Comparison of ENCODE assay signal across 9 cellular contexts in genomic region chr12:52903855-52904508, GRCh38. TPM values are rescaled to one million over a fixed set of nuclear protein-coding genes. Genes with fewer than 3 reads are reported as not detected.
A peak's percentile ranks its signal among the peaks of the same experiment; 100 is the strongest.
DNase-seq lines count a peak whose midpoint lies in the region; ATAC-seq and TF ChIP-seq lines count a peak whose summit lies in the region.
"Had no signal": no experiment of that assay in that cellular context is flagged by ENCODE, and none has a peak within 500 bp of the region (broad histone marks: within the 10 kb centered on the region; RNA-seq: fewer than 3 reads in every experiment).

No MANE protein-coding gene starts in this region.

- H3K4me3 ChIP-seq in choroid plexus epithelial cell (ENCODE audit: low read depth, low read length) (peak overlapping the region; percentile 64), thoracic aorta (peak overlapping the region; percentile 84)

- H3K9me3 ChIP-seq in thoracic aorta, result no peaks in the 10 kb centered on the region

- ATAC-seq in HG03442 (IDR thresholded peaks at IDR 0.05; ENCODE audit: unreplicated experiment) (peak; percentile 51), thoracic aorta (ENCODE audit: insufficient number of reproducible peaks, low FRiP score, low read depth) (no peak)

- peak overlapping the region; percentile 82 to 84 for H3K27ac ChIP-seq in thoracic aorta

- peak; percentile 81 for DNase-seq in GM13977 (ENCODE audit: low spot score)
- peak; percentile 76 for DNase-seq in SW480 (ENCODE audit: low spot score)
- peak; percentile 57 for DNase-seq in choroid plexus epithelial cell (ENCODE audit: low read depth)
- peak; percentile 47 to 52 for DNase-seq in lung microvascular endothelial cell (ENCODE audit: low read depth in 2 of 2)
- no peak for DNase-seq in thoracic aorta (ENCODE audit: low spot score)
- DNase-seq in NAMALWA (ENCODE audit: low spot score), result no peak
- DNase-seq in G401 (ENCODE audit: low spot score), result no peak

- TF ChIP-seq CTCF in GM13977 (IDR thresholded peaks at IDR 0.05; ENCODE audit: extremely low read depth, insufficient read depth, missing control alignments) (no peak), choroid plexus epithelial cell (conservative IDR thresholded peaks at IDR 0.05; ENCODE audit: low read depth, low read length) (no peak), thoracic aorta (IDR thresholded peaks at IDR 0.05) (peak; percentile 15)

- in situ Hi-C loops in GM13977 (cut with MboI; ENCODE audit: low pct_unique_long_range_greater_than_20kb, low sequenced_read_pairs, unreplicated experiment), result no loop called here
- in situ Hi-C loops in G401 (cut with HindIII; ENCODE audit: low sequenced_read_pairs), result no loop called here

- H3K27me3 ChIP-seq in thoracic aorta (replicated peaks; ENCODE audit: insufficient read depth), result no peaks in the 10 kb centered on the region

- peaks cover 6% of the 10 kb centered on the region for H3K36me3 ChIP-seq in thoracic aorta

- peaks cover 0 to 9% of the 10 kb centered on the region in 2 donors for H3K4me1 ChIP-seq in thoracic aorta (ENCODE audit: control insufficient read depth in 1 of 2, low read depth in 2 of 2)

RNA-seq across cellular contexts. Expression of gene KRT8, which starts 0.9 kb away (rescaled TPM):
- 11.3 and 12.6 TPM in 2 replicates for total RNA-seq in lung microvascular endothelial cell
- total RNA-seq in thoracic aorta, result 100 to 1,000 TPM; 130 to 175 TPM
- total RNA-seq in G401 (2014; rRNA removed; shearing (Covaris generic)), result 3,912 and 3,929 TPM in 2 replicates

RNA-seq across cellular contexts. Expression of gene KRT18, which starts 44.9 kb away (rescaled TPM):
- total RNA-seq in lung microvascular endothelial cell (139 and 162 TPM in 2 replicates), thoracic aorta (10 to 100 TPM; 21.5 to 38.3 TPM)
- total RNA-seq in G401 (2014; rRNA removed; shearing (Covaris generic)), result 843 and 873 TPM in 2 replicates

RNA-seq across cellular contexts. Expression of gene KRT78, which starts 55.2 kb away (rescaled TPM):
- total RNA-seq in lung microvascular endothelial cell, result not detected in 2 replicates
- total RNA-seq in thoracic aorta, result not detected
- total RNA-seq in G401 (2014; rRNA removed; shearing (Covaris generic)), result 0.61 TPM in 1 of 2 replicates, not detected in the other
- total RNA-seq: T-helper 2 cell treated with Interferon-gamma antibody and Interleukin-4, amounts not matched to agents 100 ng/mL and 5 ng/mL, for 36 hours had no signal

Comparison
In these comparisons a context has a peak if more than half of its experiments do, and no peak if none do; other contexts are left out.
1. DNase-seq: peak in GM13977 (single experiment), SW480 (single experiment), choroid plexus epithelial cell (single experiment) and lung microvascular endothelial cell (2 of 2); none in thoracic aorta (single experiment), NAMALWA (single experiment) and G401 (single experiment).
2. RNA of gene KRT8, which starts 0.9 kb away (total RNA-seq): 3,912 to 3,929 TPM in G401; 130 to 175 TPM in thoracic aorta and 11.3 to 12.6 TPM in lung microvascular endothelial cell; every median in the first group is over 10 times any median in the second.